ENCODE assay signal across 8 cellular contexts in the genomic region with DNA sequence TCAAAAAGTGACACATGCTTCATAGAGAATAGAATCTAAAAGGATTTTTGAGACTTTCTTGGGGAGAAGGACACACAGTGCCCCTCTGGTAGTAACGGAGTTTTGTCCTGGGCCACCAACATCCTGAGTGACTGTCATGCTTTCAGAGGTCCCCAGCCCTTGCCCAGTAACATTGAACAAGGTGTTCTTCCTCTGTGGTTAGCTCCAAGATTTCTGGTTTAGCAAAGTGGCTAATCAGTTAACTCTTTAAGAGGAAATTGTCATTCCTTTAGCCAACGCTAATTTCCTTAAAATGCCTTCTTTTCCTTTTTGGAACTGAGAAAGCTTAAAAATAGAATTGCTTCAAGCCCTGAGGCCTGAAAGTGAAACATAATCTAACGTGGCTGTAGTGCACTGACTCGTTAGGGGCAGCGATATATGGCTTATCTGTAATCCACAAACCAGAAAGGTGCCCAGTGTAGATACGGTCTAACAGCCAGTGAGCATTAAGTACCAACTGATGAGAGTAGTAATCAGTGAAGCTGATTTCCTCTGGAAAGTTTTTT. TPM values are rescaled to one million over a fixed set of nuclear protein-coding genes. Genes with fewer than 3 reads are reported as not detected.
DNase-seq lines count a peak whose midpoint lies in the region; ATAC-seq and TF ChIP-seq lines count a peak whose summit lies in the region.

No MANE protein-coding gene starts in this region.

- TF ChIP-seq POLR2A in uterus (IDR thresholded peaks at IDR 0.05): no peak

- CTCF ChIA-PET in activated naive CD4-positive, alpha-beta T cell treated with anti-CD3 and anti-CD28 coated beads, Interleukin-2, amount 10 ng/mL, durations not matched to agents 7 days and 5 days (lab: Charles Lee): interaction anchor here (1.0 kb wide), 2 partner anchors 95 to 118 kb away, joined by 3 to 4 read pairs; no protein-coding TSS in a partner anchor
- CTCF ChIA-PET in activated CD4-positive, alpha-beta memory T cell treated with anti-CD3 and anti-CD28 coated beads, Interleukin-2, amount 10 ng/mL, durations not matched to agents 7 days and 5 days (lab: Charles Lee): interaction anchor here (1.4 kb wide), 1 partner anchor 119 kb away, joined by 3 read pairs; no protein-coding TSS in a partner anchor

- peak overlapping the region; percentile 84 for H3K27ac Mint-ChIP-seq in activated naive CD4-positive, alpha-beta T cell treated with anti-CD3 and anti-CD28 coated beads, Interleukin-2, amount 10 ng/mL, durations not matched to agents 7 days and 5 days
- H3K27ac Mint-ChIP-seq in activated CD4-positive, alpha-beta memory T cell treated with anti-CD3 and anti-CD28 coated beads, Interleukin-2, amount 10 ng/mL, durations not matched to agents 7 days and 5 days: peak overlapping the region; percentile 82
- peak overlapping the region; percentile 71 for H3K27ac Mint-ChIP-seq in stimulated activated naive CD8-positive, alpha-beta T cell treated with anti-CD3 and anti-CD28 coated beads, Interleukin-15, Interleukin-2, amounts not matched to agents 100 ng/mL and 50 ng/mL, for 24 hours

- H3K36me3 Mint-ChIP-seq in activated naive CD4-positive, alpha-beta T cell treated with anti-CD3 and anti-CD28 coated beads, Interleukin-2, amount 10 ng/mL, durations not matched to agents 7 days and 5 days: peaks cover 55% of the 10 kb centered on the region
- peaks cover 59% of the 10 kb centered on the region for H3K36me3 Mint-ChIP-seq in activated CD4-positive, alpha-beta memory T cell treated with anti-CD3 and anti-CD28 coated beads, Interleukin-2, amount 10 ng/mL, durations not matched to agents 7 days and 5 days (ENCODE audit: low read depth)
- peaks cover 72% of the 10 kb centered on the region for H3K36me3 Mint-ChIP-seq in stimulated activated naive CD8-positive, alpha-beta T cell treated with anti-CD3 and anti-CD28 coated beads, Interleukin-15, Interleukin-2, amounts not matched to agents 100 ng/mL and 50 ng/mL, for 24 hours (ENCODE audit: low read depth)

- POLR2A ChIA-PET in activated CD4-positive, alpha-beta memory T cell treated with anti-CD3 and anti-CD28 coated beads, Interleukin-2, amount 10 ng/mL, durations not matched to agents 7 days and 5 days (lab: Charles Lee): interaction anchor here (0.6 to 3.1 kb wide), 5 partner anchors 8 to 129 kb away, joined by 3 to 20 read pairs (median 4); a partner anchor contains a TSS

- peaks cover 44% of the 10 kb centered on the region for H3K36me3 ChIP-seq in BE2C
- H3K36me3 ChIP-seq in uterus: no peaks in the 10 kb centered on the region

- H3K9me3 Mint-ChIP-seq in activated naive CD4-positive, alpha-beta T cell treated with anti-CD3 and anti-CD28 coated beads, Interleukin-2, amount 10 ng/mL, durations not matched to agents 7 days and 5 days: no peaks in the 10 kb centered on the region
- H3K9me3 Mint-ChIP-seq in activated CD4-positive, alpha-beta memory T cell treated with anti-CD3 and anti-CD28 coated beads, Interleukin-2, amount 10 ng/mL, durations not matched to agents 7 days and 5 days: no peaks in the 10 kb centered on the region
- H3K9me3 Mint-ChIP-seq in stimulated activated naive CD8-positive, alpha-beta T cell treated with anti-CD3 and anti-CD28 coated beads, Interleukin-15, Interleukin-2, amounts not matched to agents 100 ng/mL and 50 ng/mL, for 24 hours: no peaks in the 10 kb centered on the region

- no peak overlapping the region for H3K27ac ChIP-seq in uterus

- H3K4me3 Mint-ChIP-seq in activated naive CD4-positive, alpha-beta T cell treated with anti-CD3 and anti-CD28 coated beads, Interleukin-2, amount 10 ng/mL, durations not matched to agents 7 days and 5 days: peak overlapping the region; percentile 18
- peak overlapping the region; percentile 49 for H3K4me3 Mint-ChIP-seq in activated CD4-positive, alpha-beta memory T cell treated with anti-CD3 and anti-CD28 coated beads, Interleukin-2, amount 10 ng/mL, durations not matched to agents 7 days and 5 days
- peak overlapping the region; percentile 61 for H3K4me3 Mint-ChIP-seq in stimulated activated naive CD8-positive, alpha-beta T cell treated with anti-CD3 and anti-CD28 coated beads, Interleukin-15, Interleukin-2, amounts not matched to agents 100 ng/mL and 50 ng/mL, for 24 hours

- H3K27me3 Mint-ChIP-seq in activated naive CD4-positive, alpha-beta T cell treated with anti-CD3 and anti-CD28 coated beads, Interleukin-2, amount 10 ng/mL, durations not matched to agents 7 days and 5 days: no peaks in the 10 kb centered on the region
- no peaks in the 10 kb centered on the region for H3K27me3 Mint-ChIP-seq in activated CD4-positive, alpha-beta memory T cell treated with anti-CD3 and anti-CD28 coated beads, Interleukin-2, amount 10 ng/mL, durations not matched to agents 7 days and 5 days
- no peaks in the 10 kb centered on the region for H3K27me3 Mint-ChIP-seq in stimulated activated naive CD8-positive, alpha-beta T cell treated with anti-CD3 and anti-CD28 coated beads, Interleukin-15, Interleukin-2, amounts not matched to agents 100 ng/mL and 50 ng/mL, for 24 hours

- H3K4me1 ChIP-seq in BE2C: no peaks in the 10 kb centered on the region; the same call in 1 of the 2 replicates
- no peaks in the 10 kb centered on the region for H3K4me1 ChIP-seq in uterus

- H3K4me3 ChIP-seq in BE2C (ENCODE audit: low read depth, low read length) (no peak overlapping the region), uterus (no peak overlapping the region)

- ATAC-seq in HG03064 (IDR thresholded peaks at IDR 0.05; ENCODE audit: low read depth, unreplicated experiment): peak; percentile 95

- TF ChIP-seq CTCF in BE2C (IDR thresholded peaks at IDR 0.05; ENCODE audit: low read depth, low read length) (no peak), uterus (IDR thresholded peaks at IDR 0.05) (no peak)

- peaks cover 76% of the 10 kb centered on the region for H3K4me1 Mint-ChIP-seq in activated naive CD4-positive, alpha-beta T cell treated with anti-CD3 and anti-CD28 coated beads, Interleukin-2, amount 10 ng/mL, durations not matched to agents 7 days and 5 days
- peaks cover 85% of the 10 kb centered on the region for H3K4me1 Mint-ChIP-seq in activated CD4-positive, alpha-beta memory T cell treated with anti-CD3 and anti-CD28 coated beads, Interleukin-2, amount 10 ng/mL, durations not matched to agents 7 days and 5 days
- H3K4me1 Mint-ChIP-seq in stimulated activated naive CD8-positive, alpha-beta T cell treated with anti-CD3 and anti-CD28 coated beads, Interleukin-15, Interleukin-2, amounts not matched to agents 100 ng/mL and 50 ng/mL, for 24 hours (ENCODE audit: low read depth): peaks cover 82% of the 10 kb centered on the region

- intact Hi-C loops in uterus (cut with DNase I; ENCODE audit: low total_unique reads): no loop called here

- H3K9me3 ChIP-seq in BE2C (no peaks in the 10 kb centered on the region), uterus (no peaks in the 10 kb centered on the region)

- no peaks in the 10 kb centered on the region for H3K27me3 ChIP-seq in BE2C
- no peaks in the 10 kb centered on the region for H3K27me3 ChIP-seq in uterus

- no peak for DNase-seq in activated naive CD4-positive, alpha-beta T cell treated with anti-CD3 and anti-CD28 coated beads, Interleukin-2, amount 10 ng/mL, durations not matched to agents 7 days and 5 days
- DNase-seq in activated naive CD4-positive, alpha-beta T cell treated with anti-CD3 and anti-CD28 coated beads, Interleukin-2, amount 50 U/mL, for 16 hours: no peak
- DNase-seq in activated CD4-positive, alpha-beta memory T cell treated with anti-CD3 and anti-CD28 coated beads, Interleukin-2, amount 10 ng/mL, durations not matched to agents 7 days and 5 days: peak; percentile 32
- DNase-seq in SW480 (ENCODE audit: low spot score) (no peak), BE2C (no peak), uterus (no peak)

RNA-seq across cellular contexts. Expression of a gene that starts 7.8 kb away (rescaled TPM):
- 10 to 100 TPM; 29.8 to 30.1 TPM for total RNA-seq in activated CD4-positive, alpha-beta memory T cell treated with anti-CD3 and anti-CD28 coated beads, Interleukin-2, amount 10 ng/mL, durations not matched to agents 7 days and 5 days
- 10.8 TPM for polyA plus RNA-seq in BE2C (2012; ENCODE audit: insufficient read depth, insufficient read length, low read depth)
- total RNA-seq in uterus: 1 to 10 TPM; 1.8 to 5.5 (median 3.3) TPM

Comparison
In these comparisons a context has a peak if more than half of its experiments do, and no peak if none do; other contexts are left out.
1. RNA of a gene that starts 7.8 kb away (total RNA-seq): 29.8 to 30.1 TPM in activated CD4-positive, alpha-beta memory T cell treated with anti-CD3 and anti-CD28 coated beads, Interleukin-2, amount 10 ng/mL, durations not matched to agents 7 days and 5 days; 1.8 to 5.5 TPM in uterus; every median in the first group is over 4 times any median in the second.
2. Peak in every context shown above with its lines, with median percentiles within 50 percentile points of each other: H3K27ac Mint-ChIP-seq and H3K4me3 Mint-ChIP-seq.